35 cellular contexts compared by ENCODE assay signal in the genomic region with DNA sequence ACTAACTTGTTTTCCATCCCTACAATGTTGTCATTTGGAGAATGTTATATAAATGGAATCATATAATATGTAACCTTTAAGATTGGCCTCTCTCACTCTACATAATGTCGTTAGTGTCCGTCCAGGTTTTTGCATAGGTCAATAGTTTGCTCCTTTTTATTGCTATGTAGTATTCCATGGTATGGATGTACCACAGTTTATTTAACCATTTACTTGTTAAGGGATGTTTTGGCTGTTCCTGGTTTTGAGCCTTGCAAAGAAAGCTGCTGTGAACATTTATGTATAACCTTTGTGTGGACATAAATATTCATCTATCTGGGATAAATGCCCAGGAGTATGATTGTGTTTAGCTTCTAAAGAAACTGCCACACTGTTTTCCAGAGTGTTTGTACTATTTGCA. TPM values are rescaled to one million over a fixed set of nuclear protein-coding genes. Genes with fewer than 3 reads are reported as not detected.
DNase-seq lines count a peak whose midpoint lies in the region; ATAC-seq, FAIRE-seq and TF ChIP-seq lines count a peak whose summit lies in the region.
"Had no signal": no experiment of that assay in that cellular context is flagged by ENCODE, and none has a peak within 500 bp of the region (broad histone marks: within the 10 kb centered on the region; RNA-seq: fewer than 3 reads in every experiment).

No MANE protein-coding gene starts in this region.

- no peak for TF ChIP-seq EP300 in SK-N-SH (IDR thresholded peaks at IDR 0.05; ENCODE audit: borderline replicate concordance in 1 of 2, low read depth in 1 of 2, low read length in 1 of 2)
- no peak for TF ChIP-seq EP300 in A549 (IDR thresholded peaks at IDR 0.05)
- TF ChIP-seq EP300 in esophagus muscularis mucosa (IDR thresholded peaks at IDR 0.05): no peak

- TF ChIP-seq CTCF in SK-N-SH (IDR thresholded peaks at IDR 0.05): no peak
- TF ChIP-seq CTCF in A549 (IDR thresholded peaks at IDR 0.05): no peak
- no peak for TF ChIP-seq CTCF in esophagus muscularis mucosa (IDR thresholded peaks at IDR 0.05)
- TF ChIP-seq CTCF in neural progenitor cell (IDR thresholded peaks at IDR 0.05): no peak

- no peaks in the 10 kb centered on the region for H3K9me3 ChIP-seq in SK-N-SH
- H3K9me3 ChIP-seq in A549: no peaks in the 10 kb centered on the region
- peaks cover 8% of the 10 kb centered on the region; the same call in 1 of the 2 replicates for H3K9me3 ChIP-seq in SK-N-MC (ENCODE audit: low read depth, low read length)
- peaks cover 0 to 5% (median 0%) of the 10 kb centered on the region in 4 donors for H3K9me3 ChIP-seq in esophagus muscularis mucosa
- H3K9me3 ChIP-seq in neural progenitor cell (ENCODE audit: low read depth): peaks cover 4% of the 10 kb centered on the region
- H3K9me3 ChIP-seq: BE2C, Caco-2 had no signal

- no peak overlapping the region for H3K27ac ChIP-seq in SK-N-SH (ENCODE audit: low read depth in 2 of 2, low read length in 1 of 2)
- H3K27ac ChIP-seq in A549: no peak overlapping the region
- peak overlapping the region; percentile 51 for H3K27ac ChIP-seq in SK-N-MC
- no peak overlapping the region for H3K27ac ChIP-seq in esophagus muscularis mucosa (replicated peaks in 1 of 4)
- no peak overlapping the region for H3K27ac ChIP-seq in neural progenitor cell
- H3K27ac ChIP-seq: 22Rv1; BLaER1; BLaER1 treated with 17β-estradiol and CSF1 and Interleukin-3, amounts not matched to agents 10 nM and 100 nM; C4-2B had no signal

- peaks cover 23% of the 10 kb centered on the region for H3K4me1 Mint-ChIP-seq in neural progenitor cell
- H3K4me1 Mint-ChIP-seq: B cell; CD14-positive monocyte; CD4-positive, CD25-positive, alpha-beta regulatory T cell; CD8-positive, alpha-beta memory T cell had no signal

- H3K27me3 Mint-ChIP-seq in neural progenitor cell (ENCODE audit: insufficient read depth, low read depth): peaks cover 4% of the 10 kb centered on the region
- H3K27me3 Mint-ChIP-seq: B cell; CD4-positive, alpha-beta memory T cell; CD4-positive, alpha-beta T cell; CD4-positive, CD25-positive, alpha-beta regulatory T cell had no signal

- H3K4me3 Mint-ChIP-seq in neural progenitor cell: no peak overlapping the region
- H3K4me3 Mint-ChIP-seq: B cell; CD14-positive monocyte; CD4-positive, alpha-beta memory T cell; CD4-positive, alpha-beta T cell; CD4-positive, CD25-positive, alpha-beta regulatory T cell; CD8-positive, alpha-beta memory T cell; CD8-positive, alpha-beta T cell had no signal

- POLR2A ChIA-PET in SK-N-SH (lab: Yijun Ruan, JAX) (no interaction called here), A549 (lab: Yijun Ruan, JAX) (no interaction called here)

- H2AFZ ChIP-seq in SK-N-SH (ENCODE audit: low read depth): no peak overlapping the region
- no peak overlapping the region for H2AFZ ChIP-seq in neural progenitor cell (replicated peaks)

- intact Hi-C loops in esophagus muscularis mucosa (cut with DNase I): no loop called here

- H3K4me1 ChIP-seq in SK-N-SH (ENCODE audit: control insufficient read depth in 1 of 2, insufficient read depth in 2 of 2, low read depth in 1 of 2, low read length in 1 of 2) (no peaks in the 10 kb centered on the region), A549 (peaks cover 21% of the 10 kb centered on the region), esophagus muscularis mucosa (peaks cover 0 to 7% (median 6%) of the 10 kb centered on the region in 4 donors), neural progenitor cell (peaks cover 11% of the 10 kb centered on the region)
- H3K4me1 ChIP-seq: BE2C; BLaER1; BLaER1 treated with 17β-estradiol and CSF1 and Interleukin-3, amounts not matched to agents 10 nM and 100 nM; Caco-2 had no signal

- no peak for FAIRE-seq in A549 (lab: Jason Lieb, UNC)
- FAIRE-seq: A204.1, D721Med had no signal

- peaks cover 13% of the 10 kb centered on the region for H3K9me3 Mint-ChIP-seq in neural progenitor cell

- H3K4me3 ChIP-seq in SK-N-SH (ENCODE audit: low read depth in 2 of 2, low read length in 1 of 2) (no peak overlapping the region), A549 (no peak overlapping the region), SK-N-MC (no peak overlapping the region), esophagus muscularis mucosa (no peak overlapping the region), neural progenitor cell (no peak overlapping the region)
- H3K4me3 ChIP-seq: BLaER1; BLaER1 treated with 17β-estradiol and CSF1 and Interleukin-3, amounts not matched to agents 10 nM and 100 nM had no signal

- CTCF ChIA-PET in SK-N-SH (lab: Yijun Ruan, JAX): no interaction called here
- CTCF ChIA-PET in A549 (lab: Yijun Ruan, JAX): no interaction called here

- no peaks in the 10 kb centered on the region for H3K27me3 ChIP-seq in SK-N-SH (ENCODE audit: insufficient read depth)
- no peaks in the 10 kb centered on the region for H3K27me3 ChIP-seq in esophagus muscularis mucosa
- peaks cover 5% of the 10 kb centered on the region for H3K27me3 ChIP-seq in neural progenitor cell
- H3K27me3 ChIP-seq: BE2C; BLaER1; BLaER1 treated with 17β-estradiol and CSF1 and Interleukin-3, amounts not matched to agents 10 nM and 100 nM had no signal

- ATAC-seq in SK-N-SH treated with all-trans-retinoic acid at 6 μM for 48 hours (no peak), A549 (no peak), HG02678 (IDR thresholded peaks at IDR 0.05; ENCODE audit: unreplicated experiment) (no peak)
- ATAC-seq: CD8-positive, alpha-beta T cell had no signal

- H4K20me1 ChIP-seq in SK-N-SH (ENCODE audit: insufficient read depth) (no peaks in the 10 kb centered on the region), neural progenitor cell (ENCODE audit: low read depth) (peaks cover 13% of the 10 kb centered on the region)
- H4K20me1 ChIP-seq: BLaER1; BLaER1 treated with 17β-estradiol and CSF1 and Interleukin-3, amounts not matched to agents 10 nM and 100 nM had no signal

- no peak overlapping the region for H3K27ac Mint-ChIP-seq in neural progenitor cell
- H3K27ac Mint-ChIP-seq: B cell; CD4-positive, alpha-beta T cell; CD4-positive, CD25-positive, alpha-beta regulatory T cell; CD8-positive, alpha-beta memory T cell; CD8-positive, alpha-beta T cell had no signal

- H3K9ac ChIP-seq in SK-N-SH: no peak overlapping the region
- H3K9ac ChIP-seq in SK-N-MC (ENCODE audit: insufficient read length): no peak overlapping the region
- no peak overlapping the region for H3K9ac ChIP-seq in neural progenitor cell
- H3K9ac ChIP-seq: BLaER1; BLaER1 treated with 17β-estradiol and CSF1 and Interleukin-3, amounts not matched to agents 10 nM and 100 nM had no signal

- peaks cover 33% of the 10 kb centered on the region for H3K36me3 Mint-ChIP-seq in neural progenitor cell

- no peak overlapping the region for H3K4me2 ChIP-seq in SK-N-SH
- H3K4me2 ChIP-seq in A549: no peak overlapping the region
- no peak overlapping the region for H3K4me2 ChIP-seq in neural progenitor cell
- H3K4me2 ChIP-seq: BLaER1; BLaER1 treated with 17β-estradiol and CSF1 and Interleukin-3, amounts not matched to agents 10 nM and 100 nM had no signal

- DNase-seq in SK-N-SH (no peak), A549 (ENCODE audit: low read depth in 1 of 2, low spot score in 1 of 2) (no peak), SK-N-MC (ENCODE audit: low read depth, low spot score) (no peak), esophagus muscularis mucosa (ENCODE audit: extremely low spot score) (peak; percentile 21), COR-L47 (lab: John Stamatoyannopoulos, UW) (no peak), neural progenitor cell (ENCODE audit: low spot score) (no peak)
- DNase-seq: 8988T; ACHN; AML-193; BE2C; C1 segment of cervical spinal cord; Caco-2; Calu3; CD4-positive, alpha-beta memory T cell; CD4-positive, alpha-beta T cell; CD4-positive, CD25-positive, alpha-beta regulatory T cell; CD8-positive, alpha-beta memory T cell; CD8-positive, alpha-beta T cell; DMS 273 treated with DMSO at 0.1 percent for 48 hours; DMS153; DMS53; DMS79; DMS79 treated with DMSO at 0.1 percent for 48 hours; DND-41; EL had no signal

- no peaks in the 10 kb centered on the region for H3F3A ChIP-seq in SK-N-SH (replicated peaks; ENCODE audit: insufficient read depth)
- peaks cover 3% of the 10 kb centered on the region for H3F3A ChIP-seq in neural progenitor cell (ENCODE audit: low read depth)

- TF ChIP-seq POLR2A in A549 (IDR thresholded peaks at IDR 0.05; ENCODE audit: low read length): no peak
- TF ChIP-seq POLR2A in esophagus muscularis mucosa (IDR thresholded peaks at IDR 0.05; ENCODE audit: low read depth): no peak

- 98% methylated on average over 2 of the region's 2 CpGs for WGBS in SK-N-SH (ENCODE audit: low lambda C conversion rate)
- WGBS in A549 (ENCODE audit: missing lambda C conversion rate): 93% methylated on average over 2 of the region's 2 CpGs
- WGBS in esophagus muscularis mucosa: 98% methylated on average over 2 of the region's 2 CpGs

- H3K79me2 ChIP-seq in SK-N-SH (ENCODE audit: insufficient read depth) (no peaks in the 10 kb centered on the region), neural progenitor cell (ENCODE audit: low read depth) (no peaks in the 10 kb centered on the region)

- no peak for TF ChIP-seq RAD21 in SK-N-SH (IDR thresholded peaks at IDR 0.05; ENCODE audit: low read length)
- TF ChIP-seq RAD21 in A549 (conservative IDR thresholded peaks at IDR 0.05 in 1 of 2, IDR thresholded peaks at IDR 0.05 in 1 of 2): no peak

- no peaks in the 10 kb centered on the region for H3K9me2 ChIP-seq in SK-N-SH

- H3K36me3 ChIP-seq in SK-N-SH (replicated peaks in 1 of 2; ENCODE audit: control insufficient read depth in 1 of 2, insufficient read depth in 2 of 2, low read length in 1 of 2) (peaks cover 11 to 55% of the 10 kb centered on the region in 2 experiments), SK-N-MC (ENCODE audit: insufficient read depth, low read length) (peaks cover 75% of the 10 kb centered on the region), esophagus muscularis mucosa (peaks cover 0 to 41% (median 17%) of the 10 kb centered on the region in 4 donors), neural progenitor cell (no peaks in the 10 kb centered on the region)
- H3K36me3 ChIP-seq: BLaER1 had no signal

TF ChIP-seq in SK-N-SH treated with all-trans-retinoic acid at 6 μM for 48 hours, 23 proteins besides CTCF, POLR2A, EP300 and RAD21:
- TF ChIP-seq ESRRG (CRISPR knock-in tag; IDR thresholded peaks at IDR 0.05): no peak
- TF ChIP-seq ZNF8 (CRISPR knock-in tag; IDR thresholded peaks at IDR 0.05): peak; percentile 98

TF ChIP-seq in SK-N-SH, 30 proteins besides CTCF, POLR2A, EP300 and RAD21 (continues in another document):
- TF ChIP-seq CHD2 (IDR thresholded peaks at IDR 0.05; ENCODE audit: low read length, partially characterized antibody): no peak

TF ChIP-seq in A549, 52 proteins besides CTCF, POLR2A, EP300 and RAD21 (continues in another document):
- TF ChIP-seq PHF8 (IDR thresholded peaks at IDR 0.05; ENCODE audit: borderline replicate concordance, low read depth): no peak

RNA-seq across cellular contexts. Expression of gene SEC22A, which starts 34.1 kb away (rescaled TPM):
- polyA plus RNA-seq in SK-N-SH (2012; rRNA removed) (13.0 and 17.4 TPM in 2 replicates), A549 (2011; rRNA removed) (29.9 and 36.8 TPM in 2 replicates), A549 (2017; fragmentation: RNase III; extraction: RNeasy Plus Mini Kit Qiagen cat#74134 plus additional on column Dnase treatment) (23.5 to 28.5 TPM (median 27.0 TPM) in 3 replicates)
- 14.5 and 17.3 TPM in 2 replicates for polyA plus RNA-seq in SK-N-SH (2012; cell fraction: cytosol; rRNA removed)
- 6.0 and 14.5 TPM in 2 replicates for polyA plus RNA-seq in SK-N-SH (2012; cell fraction: nucleus; rRNA removed)
- 10.4 and 12.5 TPM in 2 replicates for polyA plus RNA-seq in A549 (2012; cell fraction: cytosol; rRNA removed)
- 6.3 and 10.1 TPM in 2 replicates for polyA plus RNA-seq in A549 (2012; cell fraction: nucleus; rRNA removed)
- 13.5 and 14.6 TPM in 2 replicates for polyA minus RNA-seq in A549 (2011; rRNA and poly(A)+ RNA removed)
- total RNA-seq in esophagus muscularis mucosa (10 to 100 TPM; 12.0 to 29.9 (median 20.0) TPM), neural progenitor cell (ENCODE audit: low replicate concordance) (25.8 and 26.4 TPM in 2 replicates)
